21 cellular contexts compared by ENCODE assay signal in the genomic region with DNA sequence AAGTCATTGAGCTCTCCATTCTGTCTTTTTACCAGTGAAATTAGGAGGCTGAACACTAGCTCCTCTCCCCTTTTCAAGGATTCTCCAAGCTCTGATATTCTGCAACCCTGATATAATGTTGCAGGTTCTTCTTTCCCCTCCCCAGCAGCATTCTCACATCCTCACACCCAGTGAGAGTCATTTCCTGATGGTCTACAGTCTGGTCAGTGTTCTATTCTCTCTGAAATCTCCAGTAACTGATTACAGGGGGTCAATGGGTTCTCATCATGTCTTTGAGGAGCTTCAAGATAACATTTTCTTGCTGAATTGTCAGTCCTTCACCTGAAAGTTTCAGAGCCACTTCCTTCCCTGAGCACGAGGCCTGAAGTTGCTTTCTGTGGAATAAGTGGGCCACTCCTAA.
"Had no signal": no experiment of that assay in that cellular context is flagged by ENCODE, and none has a peak within 500 bp of the region (broad histone marks: within the 10 kb centered on the region; RNA-seq: fewer than 3 reads in every experiment).

No MANE protein-coding gene starts in this region.

- DNase-seq: activated CD4-positive, alpha-beta memory T cell treated with anti-CD3 and anti-CD28 coated beads, Interleukin-2, amount 10 ng/mL, durations not matched to agents 7 days and 5 days; activated CD4-positive, alpha-beta T cell treated with anti-CD3 and anti-CD28 coated beads for 36 hours; activated CD8-positive, alpha-beta memory T cell treated with anti-CD3 and anti-CD28 coated beads, Interleukin-2, amount 50 U/mL, for 4 hours; activated T-cell treated with anti-CD3 and anti-CD28 coated beads, Interleukin-2, amount 50 U/mL, for 72 hours; aorta; foreskin melanocyte; heart left ventricle; islet precursor cell; occipital lobe; psoas muscle; spleen; stimulated activated CD4-positive, alpha-beta T cell treated with anti-CD3 and anti-CD28 coated beads, Interleukin-1b, Interleukin-23, amount 100 ng/mL, for 48 hours; stimulated activated naive CD4-positive, alpha-beta T cell treated with Interleukin-2 at 50 U/mL for 16 hours; T-helper 9 cell had no signal

- H3K4me3 Mint-ChIP-seq: activated CD4-positive, alpha-beta memory T cell treated with anti-CD3 and anti-CD28 coated beads, Interleukin-2, amount 10 ng/mL, durations not matched to agents 7 days and 5 days; activated CD4-positive, alpha-beta T cell treated with anti-CD3 and anti-CD28 coated beads for 36 hours; activated T-cell treated with anti-CD3 and anti-CD28 coated beads, Interleukin-2, amount 50 U/mL, for 72 hours; memory B cell; nephron; type B pancreatic cell had no signal

- H3K27me3 Mint-ChIP-seq: activated CD4-positive, alpha-beta memory T cell treated with anti-CD3 and anti-CD28 coated beads, Interleukin-2, amount 10 ng/mL, durations not matched to agents 7 days and 5 days; activated CD4-positive, alpha-beta T cell treated with anti-CD3 and anti-CD28 coated beads for 36 hours; memory B cell; type B pancreatic cell had no signal

- H3K36me3 Mint-ChIP-seq: memory B cell, type B pancreatic cell had no signal

- H3K27ac ChIP-seq: breast epithelium, heart left ventricle, psoas muscle, spleen had no signal

- H3K36me3 ChIP-seq: breast epithelium, heart left ventricle, spleen, WERI-Rb-1 had no signal

- ATAC-seq: activated CD4-positive, alpha-beta T cell treated with anti-CD3 and anti-CD28 coated beads for 36 hours; activated T-cell treated with anti-CD3 and anti-CD28 coated beads, Interleukin-2, amount 50 U/mL, for 72 hours; heart left ventricle; left lobe of liver; psoas muscle; sciatic nerve had no signal

- H3K4me3 ChIP-seq: breast epithelium, heart left ventricle, psoas muscle, spleen had no signal

- H3K9me3 ChIP-seq: breast epithelium, heart left ventricle, psoas muscle had no signal

- H3K9me3 Mint-ChIP-seq: activated CD4-positive, alpha-beta memory T cell treated with anti-CD3 and anti-CD28 coated beads, Interleukin-2, amount 10 ng/mL, durations not matched to agents 7 days and 5 days; activated T-cell treated with anti-CD3 and anti-CD28 coated beads, Interleukin-2, amount 50 U/mL, for 72 hours; memory B cell; type B pancreatic cell had no signal

- H3K27me3 ChIP-seq: breast epithelium, heart left ventricle, spleen had no signal

- H3K27ac Mint-ChIP-seq: activated CD4-positive, alpha-beta memory T cell treated with anti-CD3 and anti-CD28 coated beads, Interleukin-2, amount 10 ng/mL, durations not matched to agents 7 days and 5 days; activated CD4-positive, alpha-beta T cell treated with anti-CD3 and anti-CD28 coated beads for 36 hours; activated T-cell treated with anti-CD3 and anti-CD28 coated beads, Interleukin-2, amount 50 U/mL, for 72 hours; memory B cell; nephron; type B pancreatic cell had no signal
